19 cellular contexts compared by ENCODE assay signal in the genomic region with DNA sequence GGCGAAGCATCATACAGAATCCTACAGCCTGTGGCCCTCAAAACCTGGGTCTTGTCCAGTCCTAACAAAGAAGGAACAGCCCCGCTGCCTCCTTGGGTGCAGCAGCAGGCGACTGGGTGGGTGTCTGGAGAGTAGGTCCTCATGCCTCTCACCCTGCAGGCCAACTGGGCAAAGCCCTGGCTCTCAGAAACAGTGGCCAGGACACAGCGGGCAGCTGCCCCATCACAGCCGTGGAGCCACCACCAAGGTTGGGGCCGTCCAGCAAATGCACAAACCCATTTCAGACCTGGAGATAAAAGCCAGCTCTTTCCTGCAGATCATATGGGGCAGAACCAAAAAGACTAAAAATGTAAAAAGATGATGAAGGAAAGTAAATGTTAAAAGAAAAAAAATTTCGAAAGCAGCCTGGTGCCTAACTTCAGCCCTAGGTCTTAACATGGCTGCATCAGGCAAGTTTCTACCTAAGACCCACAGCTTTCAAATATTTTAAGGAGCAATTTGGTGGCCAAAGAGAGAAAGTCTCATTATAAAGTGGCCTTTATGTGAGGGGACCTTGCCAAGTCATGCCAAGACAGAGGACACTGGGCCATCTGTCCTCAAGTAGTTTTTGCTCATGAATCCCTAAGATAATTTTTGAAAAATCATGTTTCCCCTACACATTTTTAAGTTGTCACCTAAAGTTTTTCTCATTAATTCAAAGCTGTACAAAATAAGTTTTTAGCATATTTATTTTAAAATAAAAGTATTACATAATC.
"Had no signal": no experiment of that assay in that cellular context is flagged by ENCODE, and none has a peak within 500 bp of the region (broad histone marks: within the 10 kb centered on the region; RNA-seq: fewer than 3 reads in every experiment).

No MANE protein-coding gene starts in this region.

- ATAC-seq: mucosa of descending colon; naive thymus-derived CD4-positive, alpha-beta T cell; natural killer cell treated with Interleukin-12 subunit alpha and Interleukin-12 subunit beta and Interleukin-15 and Interleukin-18, amount 100 ng/mL, for 72 hours; right cardiac atrium; sciatic nerve; stimulated activated effector memory CD8-positive, alpha-beta T cell treated with anti-CD3 and anti-CD28 coated beads, Interleukin-12 subunit alpha, Interleukin-12 subunit beta, amount 100 ng/mL, for 72 hours; upper lobe of right lung had no signal

- DNase-seq: islet precursor cell; left ventricle myocardium inferior; mesendoderm; midbrain; mucosa of descending colon; naive thymus-derived CD4-positive, alpha-beta T cell; ovary; retina; right cardiac atrium; small intestine; spleen; stimulated activated CD4-positive, alpha-beta T cell treated with anti-CD3 and anti-CD28 coated beads, Interleukin-4, amount 100 ng/mL, for 24 hours; stimulated activated naive CD4-positive, alpha-beta T cell; tibial artery; trophoblast cell had no signal
